In the genomic region with DNA sequence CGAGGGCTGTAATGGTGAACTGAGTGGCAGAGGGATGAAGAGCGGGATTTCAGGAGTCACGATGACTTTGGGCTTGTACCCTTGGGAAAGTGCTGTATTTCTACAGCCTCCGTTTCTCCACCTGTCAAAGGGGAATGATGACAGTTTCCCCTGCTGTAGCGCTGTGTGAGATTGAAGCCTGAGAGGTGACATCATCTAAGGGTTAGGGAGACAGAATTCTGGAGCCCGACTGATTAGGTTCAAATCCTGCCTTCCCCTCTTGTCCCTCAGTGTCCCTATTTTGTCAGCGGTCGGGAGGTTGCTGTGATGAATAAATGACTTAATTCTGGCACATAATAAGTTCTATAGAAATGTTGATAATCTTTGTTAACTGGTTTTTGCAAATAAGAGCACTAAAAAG, we compare ENCODE assay signal across 9 cellular contexts. TPM values are rescaled to one million over a fixed set of nuclear protein-coding genes. Genes with fewer than 3 reads are reported as not detected.
DNase-seq lines count a peak whose midpoint lies in the region; ATAC-seq, FAIRE-seq and TF ChIP-seq lines count a peak whose summit lies in the region.
"Had no signal": no experiment of that assay in that cellular context is flagged by ENCODE, and none has a peak within 500 bp of the region (broad histone marks: within the 10 kb centered on the region; RNA-seq: fewer than 3 reads in every experiment).

No MANE protein-coding gene starts in this region.

- H3K9me3 Mint-ChIP-seq in CD8-positive, alpha-beta T cell = no peaks in the 10 kb centered on the region

- DNase-seq in CD8-positive, alpha-beta T cell = no peak
- no peak for DNase-seq in PC-3
- DNase-seq in epithelial cell of prostate (ENCODE audit: low read depth, low spot score) = no peak
- no peak for DNase-seq in pancreas

- FAIRE-seq in pancreas (lab: Jason Lieb, UNC) = no peak

- peak overlapping the region; percentile 97 for H3K27ac Mint-ChIP-seq in CD8-positive, alpha-beta T cell

- H3K4me1 ChIP-seq in CD8-positive, alpha-beta T cell (ENCODE audit: insufficient read depth, low read length) = peaks cover 7% of the 10 kb centered on the region
- H3K4me1 ChIP-seq in PC-3 (ENCODE audit: insufficient read depth, low read length) = peaks cover 8% of the 10 kb centered on the region; the same call in 1 of the 2 replicates
- H3K4me1 ChIP-seq in pancreas = peaks cover 0 to 4% (median 3%) of the 10 kb centered on the region in 3 donors

- no peaks in the 10 kb centered on the region for H3F3A ChIP-seq in PC-3 (ENCODE audit: low read length, unreplicated experiment)

- 25 to 26% methylated on average over 8 of the region's 8 CpGs for WGBS in pancreas, 2 donors

- H3K36me3 Mint-ChIP-seq in CD8-positive, alpha-beta T cell = peaks cover 42% of the 10 kb centered on the region

- H3K9me2 ChIP-seq in PC-3 (replicated peaks; ENCODE audit: low read length) = no peaks in the 10 kb centered on the region

- peak overlapping the region; percentile 97 for H3K4me2 ChIP-seq in PC-3 (ENCODE audit: low read length)

- H3K79me2 ChIP-seq in PC-3 (ENCODE audit: low read length) = peaks cover 27% of the 10 kb centered on the region

- peak overlapping the region; percentile 94 for H3K9ac ChIP-seq in PC-3 (ENCODE audit: low read length)

- no peaks in the 10 kb centered on the region for H4K20me1 ChIP-seq in PC-3 (ENCODE audit: low read length)

- H3K4me1 Mint-ChIP-seq in CD8-positive, alpha-beta T cell (ENCODE audit: low read depth) = peaks cover 24% of the 10 kb centered on the region

- TSS peak; percentile 62 for BruUV-seq in PC-3 (replicated peaks; lab: Mats Ljungman, UMichigan)

- peak overlapping the region; percentile 68 for H3K27ac ChIP-seq in CD8-positive, alpha-beta T cell (ENCODE audit: low read depth, low read length)
- H3K27ac ChIP-seq in PC-3 (ENCODE audit: low read length) (peak overlapping the region; percentile 46), epithelial cell of prostate (peak overlapping the region; percentile 55), pancreas (peak overlapping the region in 3 of 4 donors; percentile 34 to 68 (median 47))

- intact Hi-C loops in CD8-positive, alpha-beta T cell (cut with DNase I, micrococcal nuclease) = loop anchor here in 1 of 2 experiments (5.0 kb wide), 2 partner anchors 35 to 75 kb away; no protein-coding TSS in a partner anchor
- intact Hi-C loops in PC-3 (cut with micrococcal nuclease) = loop anchor here (5.0 kb wide), 1 partner anchor 225 kb away; no protein-coding TSS in a partner anchor
- intact Hi-C loops in pancreas (cut with DNase I) = no loop called here

- no peak for ATAC-seq in CD8-positive, alpha-beta T cell
- ATAC-seq in PC-3 (no peak), pancreas (no peak), GM18502 (IDR thresholded peaks at IDR 0.05; ENCODE audit: poor library complexity, unreplicated experiment) (no peak), GM19035 (IDR thresholded peaks at IDR 0.05; ENCODE audit: unreplicated experiment) (no peak), GM18511 (IDR thresholded peaks at IDR 0.05; ENCODE audit: unreplicated experiment) (no peak), GM21515 (IDR thresholded peaks at IDR 0.05; ENCODE audit: unreplicated experiment) (no peak)

- POLR2A ChIA-PET in CD8-positive, alpha-beta T cell (lab: Charles Lee) = interaction anchor here (1.9 kb wide), 1 partner anchor 18 kb away, joined by 9 read pairs; the partner anchor contains the start of gene ICAM1
- POLR2A ChIA-PET in PC-3 (lab: Charles Lee; ENCODE audit: unreplicated experiment) = no interaction called here

- no peaks in the 10 kb centered on the region for H3K27me3 ChIP-seq in CD8-positive, alpha-beta T cell (ENCODE audit: insufficient read depth, low read length)
- H3K27me3 ChIP-seq in PC-3 (ENCODE audit: low read length) (no peaks in the 10 kb centered on the region), pancreas (no peaks in the 10 kb centered on the region)

- H2AFZ ChIP-seq in PC-3 (ENCODE audit: low read length) = peak overlapping the region; percentile 99

- H3K4me3 Mint-ChIP-seq in CD8-positive, alpha-beta T cell = peak overlapping the region; percentile 99

- no peaks in the 10 kb centered on the region for H3K9me3 ChIP-seq in CD8-positive, alpha-beta T cell (ENCODE audit: low read length)
- no peaks in the 10 kb centered on the region for H3K9me3 ChIP-seq in PC-3 (ENCODE audit: low read length)
- H3K9me3 ChIP-seq in pancreas = no peaks in the 10 kb centered on the region

- H3K36me3 ChIP-seq in CD8-positive, alpha-beta T cell (ENCODE audit: insufficient read depth, low read length) = peaks cover 17% of the 10 kb centered on the region
- H3K36me3 ChIP-seq in PC-3 (ENCODE audit: low read depth, low read length) (peaks cover 29% of the 10 kb centered on the region), pancreas (peaks cover 0 to 5% (median 0%) of the 10 kb centered on the region in 3 donors)

- CTCF ChIA-PET in CD8-positive, alpha-beta T cell (lab: Charles Lee) = no interaction called here
- CTCF ChIA-PET in PC-3 (lab: Charles Lee) = no interaction called here

- no peaks in the 10 kb centered on the region for H3K27me3 Mint-ChIP-seq in CD8-positive, alpha-beta T cell (ENCODE audit: low read depth)

- H3K4me3 ChIP-seq in CD8-positive, alpha-beta T cell (ENCODE audit: low read depth, low read length) = peak overlapping the region; percentile 92
- H3K4me3 ChIP-seq in PC-3 (ENCODE audit: low read length) = peak overlapping the region; percentile 97
- H3K4me3 ChIP-seq in pancreas = peak overlapping the region; percentile 52 to 99 (median 72)

- no peak for TF ChIP-seq CTCF in CD8-positive, alpha-beta T cell (IDR thresholded peaks at IDR 0.05)
- no peak for TF ChIP-seq CTCF in PC-3 (conservative IDR thresholded peaks at IDR 0.05; ENCODE audit: low read depth, low read length)
- no peak for TF ChIP-seq CTCF in pancreas (IDR thresholded peaks at IDR 0.05)

RNA-seq across cellular contexts. Expression of gene MRPL4, which starts 0.7 kb away (rescaled TPM):
- total RNA-seq in CD8-positive, alpha-beta T cell = 10 to 100 TPM; 39.5 to 46.0 TPM
- total RNA-seq in PC-3 (2014; rRNA removed) (336 and 427 TPM in 2 replicates), pancreas (10 to 100 TPM in 4 of 6 donors, 1 to 10 TPM in 2; 9.9 to 17.6 (median 14.9) TPM)
- polyA plus RNA-seq in pancreas = 10 to 100 TPM; 23.5 to 34.4 TPM

RNA-seq across cellular contexts. Expression of gene ICAM1, which starts 18.2 kb away (rescaled TPM):
- 10 to 100 TPM; 15.0 to 17.1 TPM for total RNA-seq in CD8-positive, alpha-beta T cell
- 9.4 and 15.3 TPM in 2 replicates for total RNA-seq in PC-3 (2014; rRNA removed)
- 10 to 100 TPM in 2 of 6 donors, 1 to 10 TPM in 4; 2.2 to 32.4 (median 5.7) TPM for total RNA-seq in pancreas
- polyA plus RNA-seq in pancreas = 10 to 100 TPM in 1 of 2 donors, 1 to 10 TPM in 1; 7.2 to 13.5 TPM

RNA-seq across cellular contexts. Expression of gene S1PR2, which starts 21.6 kb away (rescaled TPM):
- total RNA-seq in CD8-positive, alpha-beta T cell = 10 to 100 TPM; 13.3 to 14.8 TPM
- total RNA-seq in PC-3 (2014; rRNA removed) = 4.1 and 5.8 TPM in 2 replicates
- 1 to 10 TPM; 1.9 to 4.8 (median 3.0) TPM for total RNA-seq in pancreas
- 1 to 10 TPM; 1.6 to 2.0 TPM for polyA plus RNA-seq in pancreas

RNA-seq across cellular contexts. Expression of gene ICAM4, which starts 34.0 kb away (rescaled TPM):
- under 1 TPM in 1 of 2 experiments, not detected in 1; 0.28 TPM for total RNA-seq in CD8-positive, alpha-beta T cell
- total RNA-seq in PC-3 (2014; rRNA removed) = not detected in 2 replicates
- total RNA-seq in pancreas = under 1 TPM in 5 of 6 donors, not detected in 1; 0.13 to 0.56 (median 0.20) TPM
- polyA plus RNA-seq in pancreas = under 1 TPM in 1 of 2 donors, not detected in 1; 0.27 TPM
- total RNA-seq: NCI-H460 had no signal

RNA-seq across cellular contexts. Expression of gene ICAM5, which starts 37.0 kb away (rescaled TPM):
- not detected for total RNA-seq in CD8-positive, alpha-beta T cell
- total RNA-seq in PC-3 (2014; rRNA removed) = 1.8 and 2.0 TPM in 2 replicates
- under 1 TPM in 5 of 6 donors, not detected in 1; 0.08 to 0.22 (median 0.17) TPM for total RNA-seq in pancreas
- under 1 TPM; 0.26 to 0.30 TPM for polyA plus RNA-seq in pancreas
